In the genomic region with DNA sequence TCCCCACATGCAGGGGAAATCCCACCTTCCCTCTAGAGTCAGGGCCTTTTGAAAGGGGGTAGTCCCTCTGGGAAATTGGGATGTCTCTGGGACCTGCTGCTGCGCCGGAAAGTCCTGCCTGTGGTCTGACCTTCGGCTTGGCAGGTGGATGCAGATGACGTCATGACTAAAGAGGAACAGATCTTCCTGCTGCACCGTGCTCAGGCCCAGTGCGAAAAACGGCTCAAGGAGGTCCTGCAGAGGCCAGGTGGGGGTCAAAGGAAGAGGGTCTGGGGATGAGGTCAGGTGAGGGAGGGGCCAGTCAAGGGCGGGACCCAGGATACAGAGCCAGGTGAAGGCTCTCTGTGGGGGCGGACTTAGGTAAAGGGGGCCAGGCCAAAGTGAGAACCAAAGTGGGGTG, we compare ENCODE assay signal across 1 cellular context.
TF ChIP-seq lines count a peak whose summit lies in the region.

No MANE protein-coding gene starts in this region.

TF ChIP-seq in K562, 482 proteins besides CTCF, POLR2A, EP300 and RAD21 (continues in another document):
- TF ChIP-seq ATF1 (CRISPR knock-in tag; IDR thresholded peaks at IDR 0.05) (no peak), ATF1 (tag; IDR thresholded peaks at IDR 0.05) (peak; percentile 70), CREB1 (IDR thresholded peaks at IDR 0.05) (no peak; the same call in 1 of the 2 replicates), CREB1 (CRISPR knock-in tag; IDR thresholded peaks at IDR 0.05) (peak; percentile 42; the same call in 1 of the 2 replicates), SRSF7 (optimal IDR thresholded peaks at IDR 0.05; ENCODE audit: low read depth, low read length) (no peak), PHF21A (IDR thresholded peaks at IDR 0.05; ENCODE audit: borderline replicate concordance, low read depth) (no peak), ZBED1 (IDR thresholded peaks at IDR 0.05) (no peak), ZKSCAN8 (CRISPR knock-in tag; IDR thresholded peaks at IDR 0.05) (no peak), HDGF (IDR thresholded peaks at IDR 0.05) (no peak), ZNF77 (CRISPR knock-in tag; IDR thresholded peaks at IDR 0.05) (no peak), CHD4 (IDR thresholded peaks at IDR 0.05; ENCODE audit: insufficient read depth, insufficient replicate concordance, low read depth, low read length, poor library complexity, severe bottlenecking) (no peak), ZNF717 (CRISPR knock-in tag; IDR thresholded peaks at IDR 0.05) (no peak), TAF15 (IDR thresholded peaks at IDR 0.05; ENCODE audit: low read depth, low read length) (no peak), SMARCA5 (IDR thresholded peaks at IDR 0.05) (peak; percentile 45; the same call in 1 of the 2 replicates), FOXA3 (CRISPR knock-in tag; conservative IDR thresholded peaks at IDR 0.05 in 1 of 2, IDR thresholded peaks at IDR 0.05 in 1 of 2) (no peak), NFYB (IDR thresholded peaks at IDR 0.05; ENCODE audit: extremely low read depth, insufficient read length) (no peak), ZC3H8 (IDR thresholded peaks at IDR 0.05) (no peak), ETV5 (CRISPR knock-in tag; IDR thresholded peaks at IDR 0.05; ENCODE audit: low read depth) (no peak), NR2C1 (IDR thresholded peaks at IDR 0.05) (no peak), NR2C1 (tag; IDR thresholded peaks at IDR 0.05) (no peak), CREM (IDR thresholded peaks at IDR 0.05; ENCODE audit: low read depth) (peak; percentile 77), RBM25 (IDR thresholded peaks at IDR 0.05; ENCODE audit: low read depth, low read length, severe bottlenecking) (peak; percentile 38), ZNF165 (CRISPR knock-in tag; IDR thresholded peaks at IDR 0.05; ENCODE audit: borderline replicate concordance) (no peak), FOXK1 (CRISPR knock-in tag; IDR thresholded peaks at IDR 0.05; ENCODE audit: borderline replicate concordance) (no peak), XRCC4 (IDR thresholded peaks at IDR 0.05; ENCODE audit: extremely low read depth, insufficient read depth, insufficient read length) (no peak), TEAD2 (tag; IDR thresholded peaks at IDR 0.05) (no peak), WHSC1 (IDR thresholded peaks at IDR 0.05; ENCODE audit: low read length) (no peak), SOX6 (IDR thresholded peaks at IDR 0.05) (no peak), BCOR (IDR thresholded peaks at IDR 0.05) (peak; percentile 84), ZNF644 (tag; IDR thresholded peaks at IDR 0.05; ENCODE audit: low read depth) (no peak), RNF2 (IDR thresholded peaks at IDR 0.05) (no peak), ZNF347 (CRISPR knock-in tag; IDR thresholded peaks at IDR 0.05; ENCODE audit: low read depth) (no peak), E4F1 (CRISPR knock-in tag; IDR thresholded peaks at IDR 0.05; ENCODE audit: borderline replicate concordance) (no peak), PHTF2 (CRISPR knock-in tag; IDR thresholded peaks at IDR 0.05) (no peak), ZNF830 (CRISPR knock-in tag; IDR thresholded peaks at IDR 0.05) (no peak), JUND (IDR thresholded peaks at IDR 0.05; ENCODE audit: borderline replicate concordance, low read depth, low read length) (peak; percentile 69), JUND (tag; IDR thresholded peaks at IDR 0.05; ENCODE audit: borderline replicate concordance, low read depth, low read length) (peak; percentile 73; the same call in 1 of the 3 replicates), POLR2AphosphoS2 (IDR thresholded peaks at IDR 0.05; ENCODE audit: low read length) (no peak), EWSR1 (IDR thresholded peaks at IDR 0.05; ENCODE audit: borderline replicate concordance, low read depth, partially characterized antibody) (no peak), RBM17 (IDR thresholded peaks at IDR 0.05; ENCODE audit: borderline replicate concordance, low read depth, low read length) (no peak), MEF2D (tag; conservative IDR thresholded peaks at IDR 0.05; ENCODE audit: low read depth) (no peak), TFAM (CRISPR knock-in tag; conservative IDR thresholded peaks at IDR 0.05) (no peak), ZNF133 (CRISPR knock-in tag; IDR thresholded peaks at IDR 0.05) (no peak), TSC22D4 (tag; IDR thresholded peaks at IDR 0.05) (no peak)
- TF ChIP-seq, protein P1, sequence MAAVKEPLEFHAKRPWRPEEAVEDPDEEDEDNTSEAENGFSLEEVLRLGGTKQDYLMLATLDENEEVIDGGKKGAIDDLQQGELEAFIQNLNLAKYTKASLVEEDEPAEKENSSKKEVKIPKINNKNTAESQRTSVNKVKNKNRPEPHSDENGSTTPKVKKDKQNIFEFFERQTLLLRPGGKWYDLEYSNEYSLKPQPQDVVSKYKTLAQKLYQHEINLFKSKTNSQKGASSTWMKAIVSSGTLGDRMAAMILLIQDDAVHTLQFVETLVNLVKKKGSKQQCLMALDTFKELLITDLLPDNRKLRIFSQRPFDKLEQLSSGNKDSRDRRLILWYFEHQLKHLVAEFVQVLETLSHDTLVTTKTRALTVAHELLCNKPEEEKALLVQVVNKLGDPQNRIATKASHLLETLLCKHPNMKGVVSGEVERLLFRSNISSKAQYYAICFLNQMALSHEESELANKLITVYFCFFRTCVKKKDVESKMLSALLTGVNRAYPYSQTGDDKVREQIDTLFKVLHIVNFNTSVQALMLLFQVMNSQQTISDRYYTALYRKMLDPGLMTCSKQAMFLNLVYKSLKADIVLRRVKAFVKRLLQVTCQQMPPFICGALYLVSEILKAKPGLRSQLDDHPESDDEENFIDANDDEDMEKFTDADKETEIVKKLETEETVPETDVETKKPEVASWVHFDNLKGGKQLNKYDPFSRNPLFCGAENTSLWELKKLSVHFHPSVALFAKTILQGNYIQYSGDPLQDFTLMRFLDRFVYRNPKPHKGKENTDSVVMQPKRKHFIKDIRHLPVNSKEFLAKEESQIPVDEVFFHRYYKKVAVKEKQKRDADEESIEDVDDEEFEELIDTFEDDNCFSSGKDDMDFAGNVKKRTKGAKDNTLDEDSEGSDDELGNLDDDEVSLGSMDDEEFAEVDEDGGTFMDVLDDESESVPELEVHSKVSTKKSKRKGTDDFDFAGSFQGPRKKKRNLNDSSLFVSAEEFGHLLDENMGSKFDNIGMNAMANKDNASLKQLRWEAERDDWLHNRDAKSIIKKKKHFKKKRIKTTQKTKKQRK (IDR thresholded peaks at IDR 0.05; ENCODE audit: borderline replicate concordance, low read depth, low read length): no peak
- TF ChIP-seq, protein P2, sequence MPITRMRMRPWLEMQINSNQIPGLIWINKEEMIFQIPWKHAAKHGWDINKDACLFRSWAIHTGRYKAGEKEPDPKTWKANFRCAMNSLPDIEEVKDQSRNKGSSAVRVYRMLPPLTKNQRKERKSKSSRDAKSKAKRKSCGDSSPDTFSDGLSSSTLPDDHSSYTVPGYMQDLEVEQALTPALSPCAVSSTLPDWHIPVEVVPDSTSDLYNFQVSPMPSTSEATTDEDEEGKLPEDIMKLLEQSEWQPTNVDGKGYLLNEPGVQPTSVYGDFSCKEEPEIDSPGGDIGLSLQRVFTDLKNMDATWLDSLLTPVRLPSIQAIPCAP (CRISPR knock-in tag; IDR thresholded peaks at IDR 0.05; ENCODE audit: borderline replicate concordance): no peak
- TF ChIP-seq, protein P3, sequence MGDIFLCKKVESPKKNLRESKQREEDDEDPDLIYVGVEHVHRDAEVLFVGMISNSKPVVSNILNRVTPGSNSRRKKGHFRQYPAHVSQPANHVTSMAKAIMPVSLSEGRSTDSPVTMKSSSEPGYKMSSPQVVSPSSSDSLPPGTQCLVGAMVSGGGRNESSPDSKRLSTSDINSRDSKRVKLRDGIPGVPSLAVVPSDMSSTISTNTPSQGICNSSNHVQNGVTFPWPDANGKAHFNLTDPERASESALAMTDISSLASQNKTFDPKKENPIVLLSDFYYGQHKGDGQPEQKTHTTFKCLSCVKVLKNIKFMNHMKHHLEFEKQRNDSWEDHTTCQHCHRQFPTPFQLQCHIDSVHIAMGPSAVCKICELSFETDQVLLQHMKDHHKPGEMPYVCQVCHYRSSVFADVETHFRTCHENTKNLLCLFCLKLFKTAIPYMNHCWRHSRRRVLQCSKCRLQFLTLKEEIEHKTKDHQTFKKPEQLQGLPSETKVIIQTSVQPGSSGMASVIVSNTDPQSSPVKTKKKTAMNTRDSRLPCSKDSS (IDR thresholded peaks at IDR 0.05; ENCODE audit: low read depth, partially characterized antibody): no peak
- TF ChIP-seq, protein P4, sequence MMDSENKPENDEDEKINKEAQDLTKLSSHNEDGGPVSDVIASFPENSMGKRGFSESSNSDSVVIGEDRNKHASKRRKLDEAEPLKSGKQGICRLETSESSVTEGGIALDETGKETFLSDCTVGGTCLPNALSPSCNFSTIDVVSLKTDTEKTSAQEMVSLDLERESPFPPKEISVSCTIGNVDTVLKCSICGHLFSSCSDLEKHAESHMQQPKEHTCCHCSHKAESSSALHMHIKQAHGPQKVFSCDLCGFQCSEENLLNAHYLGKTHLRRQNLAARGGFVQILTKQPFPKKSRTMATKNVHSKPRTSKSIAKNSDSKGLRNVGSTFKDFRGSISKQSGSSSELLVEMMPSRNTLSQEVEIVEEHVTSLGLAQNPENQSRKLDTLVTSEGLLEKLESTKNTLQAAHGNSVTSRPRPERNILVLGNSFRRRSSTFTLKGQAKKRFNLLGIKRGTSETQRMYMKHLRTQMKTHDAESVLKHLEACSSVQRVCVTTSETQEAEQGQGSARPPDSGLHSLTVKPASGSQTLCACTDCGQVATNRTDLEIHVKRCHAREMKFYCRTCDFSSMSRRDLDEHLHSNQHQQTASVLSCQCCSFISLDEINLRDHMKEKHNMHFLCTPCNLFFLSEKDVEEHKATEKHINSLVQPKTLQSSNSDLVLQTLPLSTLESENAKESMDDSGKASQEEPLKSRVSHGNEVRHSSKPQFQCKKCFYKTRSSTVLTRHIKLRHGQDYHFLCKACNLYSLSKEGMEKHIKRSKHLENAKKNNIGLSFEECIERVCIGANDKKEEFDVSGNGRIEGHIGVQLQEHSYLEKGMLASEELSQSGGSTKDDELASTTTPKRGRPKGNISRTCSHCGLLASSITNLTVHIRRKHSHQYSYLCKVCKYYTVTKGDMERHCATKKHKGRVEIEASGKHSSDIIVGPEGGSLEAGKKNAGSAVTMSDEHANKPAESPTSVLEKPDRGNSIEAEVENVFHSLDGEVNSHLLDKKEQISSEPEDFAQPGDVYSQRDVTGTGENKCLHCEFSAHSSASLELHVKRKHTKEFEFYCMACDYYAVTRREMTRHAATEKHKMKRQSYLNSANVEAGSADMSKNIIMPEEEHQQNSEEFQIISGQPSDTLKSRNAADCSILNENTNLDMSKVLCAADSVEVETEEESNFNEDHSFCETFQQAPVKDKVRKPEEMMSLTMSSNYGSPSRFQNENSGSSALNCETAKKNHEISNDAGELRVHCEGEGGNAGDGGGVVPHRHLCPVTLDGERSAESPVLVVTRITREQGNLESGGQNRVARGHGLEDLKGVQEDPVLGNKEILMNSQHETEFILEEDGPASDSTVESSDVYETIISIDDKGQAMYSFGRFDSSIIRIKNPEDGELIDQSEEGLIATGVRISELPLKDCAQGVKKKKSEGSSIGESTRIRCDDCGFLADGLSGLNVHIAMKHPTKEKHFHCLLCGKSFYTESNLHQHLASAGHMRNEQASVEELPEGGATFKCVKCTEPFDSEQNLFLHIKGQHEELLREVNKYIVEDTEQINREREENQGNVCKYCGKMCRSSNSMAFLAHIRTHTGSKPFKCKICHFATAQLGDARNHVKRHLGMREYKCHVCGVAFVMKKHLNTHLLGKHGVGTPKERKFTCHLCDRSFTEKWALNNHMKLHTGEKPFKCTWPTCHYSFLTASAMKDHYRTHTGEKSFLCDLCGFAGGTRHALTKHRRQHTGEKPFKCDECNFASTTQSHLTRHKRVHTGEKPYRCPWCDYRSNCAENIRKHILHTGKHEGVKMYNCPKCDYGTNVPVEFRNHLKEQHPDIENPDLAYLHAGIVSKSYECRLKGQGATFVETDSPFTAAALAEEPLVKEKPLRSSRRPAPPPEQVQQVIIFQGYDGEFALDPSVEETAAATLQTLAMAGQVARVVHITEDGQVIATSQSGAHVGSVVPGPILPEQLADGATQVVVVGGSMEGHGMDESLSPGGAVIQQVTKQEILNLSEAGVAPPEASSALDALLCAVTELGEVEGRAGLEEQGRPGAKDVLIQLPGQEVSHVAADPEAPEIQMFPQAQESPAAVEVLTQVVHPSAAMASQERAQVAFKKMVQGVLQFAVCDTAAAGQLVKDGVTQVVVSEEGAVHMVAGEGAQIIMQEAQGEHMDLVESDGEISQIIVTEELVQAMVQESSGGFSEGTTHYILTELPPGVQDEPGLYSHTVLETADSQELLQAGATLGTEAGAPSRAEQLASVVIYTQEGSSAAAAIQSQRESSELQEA (IDR thresholded peaks at IDR 0.05; ENCODE audit: low read depth): no peak
- TF ChIP-seq, protein P5, sequence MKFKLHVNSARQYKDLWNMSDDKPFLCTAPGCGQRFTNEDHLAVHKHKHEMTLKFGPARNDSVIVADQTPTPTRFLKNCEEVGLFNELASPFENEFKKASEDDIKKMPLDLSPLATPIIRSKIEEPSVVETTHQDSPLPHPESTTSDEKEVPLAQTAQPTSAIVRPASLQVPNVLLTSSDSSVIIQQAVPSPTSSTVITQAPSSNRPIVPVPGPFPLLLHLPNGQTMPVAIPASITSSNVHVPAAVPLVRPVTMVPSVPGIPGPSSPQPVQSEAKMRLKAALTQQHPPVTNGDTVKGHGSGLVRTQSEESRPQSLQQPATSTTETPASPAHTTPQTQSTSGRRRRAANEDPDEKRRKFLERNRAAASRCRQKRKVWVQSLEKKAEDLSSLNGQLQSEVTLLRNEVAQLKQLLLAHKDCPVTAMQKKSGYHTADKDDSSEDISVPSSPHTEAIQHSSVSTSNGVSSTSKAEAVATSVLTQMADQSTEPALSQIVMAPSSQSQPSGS (CRISPR knock-in tag; IDR thresholded peaks at IDR 0.05): peak; percentile 89; the same call in 1 of the 2 replicates
- TF ChIP-seq, protein P6, sequence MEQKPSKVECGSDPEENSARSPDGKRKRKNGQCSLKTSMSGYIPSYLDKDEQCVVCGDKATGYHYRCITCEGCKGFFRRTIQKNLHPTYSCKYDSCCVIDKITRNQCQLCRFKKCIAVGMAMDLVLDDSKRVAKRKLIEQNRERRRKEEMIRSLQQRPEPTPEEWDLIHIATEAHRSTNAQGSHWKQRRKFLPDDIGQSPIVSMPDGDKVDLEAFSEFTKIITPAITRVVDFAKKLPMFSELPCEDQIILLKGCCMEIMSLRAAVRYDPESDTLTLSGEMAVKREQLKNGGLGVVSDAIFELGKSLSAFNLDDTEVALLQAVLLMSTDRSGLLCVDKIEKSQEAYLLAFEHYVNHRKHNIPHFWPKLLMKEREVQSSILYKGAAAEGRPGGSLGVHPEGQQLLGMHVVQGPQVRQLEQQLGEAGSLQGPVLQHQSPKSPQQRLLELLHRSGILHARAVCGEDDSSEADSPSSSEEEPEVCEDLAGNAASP (IDR thresholded peaks at IDR 0.05): no peak
